Comparison of ENCODE assay signal across 11 cellular contexts in the genomic region with DNA sequence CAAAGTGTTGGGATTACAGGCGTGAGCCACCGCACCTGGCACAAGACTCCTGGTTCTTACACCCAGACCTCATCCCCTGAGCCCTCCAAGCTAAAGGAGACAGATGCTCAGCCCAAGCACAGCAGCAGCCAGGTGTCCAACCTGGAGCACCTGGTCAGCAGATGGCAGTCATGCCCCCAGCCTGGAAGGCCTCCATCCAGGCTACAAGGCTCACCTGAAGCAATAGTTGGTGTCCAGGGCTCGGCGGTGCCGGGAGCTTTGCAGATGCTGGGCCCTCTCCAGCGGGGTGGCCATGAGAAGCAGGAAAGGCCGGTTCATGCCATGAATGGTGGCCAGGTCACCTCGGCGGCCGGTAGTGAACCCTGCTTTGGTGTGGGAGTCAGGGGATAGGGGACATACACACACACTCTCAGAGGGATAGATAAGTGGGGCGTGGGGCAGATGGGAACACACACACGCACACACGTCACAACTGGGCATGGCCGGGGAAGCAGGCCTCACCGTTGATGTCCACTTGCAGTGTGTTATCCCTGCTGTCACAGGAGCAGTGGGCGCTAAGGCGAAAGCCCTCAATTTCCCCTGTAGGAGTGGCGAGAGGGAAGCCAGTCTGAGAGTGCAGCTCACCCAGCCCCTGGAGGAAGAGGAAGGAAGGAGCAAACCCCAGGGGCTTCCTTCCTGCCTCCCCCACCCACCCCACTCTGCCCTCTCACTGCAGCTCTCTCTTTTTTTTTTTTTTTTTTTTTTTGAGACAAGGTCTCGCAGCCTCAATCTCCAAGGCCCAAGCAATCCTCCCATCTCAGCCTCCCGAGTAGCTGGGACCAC. TPM values are rescaled to one million over a fixed set of nuclear protein-coding genes. Genes with fewer than 3 reads are reported as not detected.
DNase-seq lines count a peak whose midpoint lies in the region; ATAC-seq and TF ChIP-seq lines count a peak whose summit lies in the region.
"Had no signal": no experiment of that assay in that cellular context is flagged by ENCODE, and none has a peak within 500 bp of the region (broad histone marks: within the 10 kb centered on the region; RNA-seq: fewer than 3 reads in every experiment).

No MANE protein-coding gene starts in this region.

- no peak overlapping the region for H3K4me3 ChIP-seq in PC-9
- H3K4me3 ChIP-seq in upper lobe of left lung: no peak overlapping the region
- no peak overlapping the region for H3K4me3 ChIP-seq in mammary epithelial cell (replicated peaks in 1 of 3; ENCODE audit: insufficient read depth in 1 of 3, low read depth in 2 of 3, low read length in 3 of 3)
- H3K4me3 ChIP-seq: tibial artery had no signal

- H2AFZ ChIP-seq in PC-9 (no peak overlapping the region), mammary epithelial cell (ENCODE audit: low read depth, low read length) (no peak overlapping the region)

- POLR2A ChIA-PET in PC-9 (lab: Charles Lee; ENCODE audit: unreplicated experiment): no interaction called here

- no peaks in the 10 kb centered on the region for H3K4me1 ChIP-seq in PC-9 (replicated peaks; ENCODE audit: insufficient read depth)
- H3K4me1 ChIP-seq in upper lobe of left lung: peaks cover 0 to 19% (median 8%) of the 10 kb centered on the region in 4 donors
- no peaks in the 10 kb centered on the region for H3K4me1 ChIP-seq in mammary epithelial cell (ENCODE audit: insufficient read depth, low read length)
- H3K4me1 ChIP-seq: tibial artery had no signal

- H3F3A ChIP-seq in PC-9 (ENCODE audit: insufficient read depth, low read depth): no peaks in the 10 kb centered on the region

- ATAC-seq in Right ventricle myocardium inferior: peak; percentile 50
- peak; percentile 42 to 47 for ATAC-seq in upper lobe of left lung (ENCODE audit: low FRiP score in 2 of 2)

- TF ChIP-seq CTCF in PC-9 (conservative IDR thresholded peaks at IDR 0.05) (peak; percentile 50; the same call in 1 of the 2 replicates), upper lobe of left lung (IDR thresholded peaks at IDR 0.05) (peak in 2 of 6 experiments; percentile 24 to 26), mammary epithelial cell (conservative IDR thresholded peaks at IDR 0.05 in 1 of 2, IDR thresholded peaks at IDR 0.05 in 1 of 2; ENCODE audit: extremely low read depth in 1 of 2, insufficient read depth in 1 of 2, low read depth in 1 of 2, low read length in 2 of 2) (peak in 1 of 2 donors; percentile 38)

- in situ Hi-C loops in mammary epithelial cell (cut with MboI; ENCODE audit: low sequenced_read_pairs in 2 of 2): no loop called here

- H3K79me2 ChIP-seq in PC-9 (ENCODE audit: low read depth): no peaks in the 10 kb centered on the region
- no peaks in the 10 kb centered on the region for H3K79me2 ChIP-seq in mammary epithelial cell (ENCODE audit: insufficient read depth, low read length)

- dilution Hi-C loops in mammary epithelial cell (cut with HindIII; ENCODE audit: low sequenced_read_pairs): no loop called here

- H3K36me3 ChIP-seq in PC-9 (ENCODE audit: low read depth) (no peaks in the 10 kb centered on the region), upper lobe of left lung (peaks cover 2 to 88% (median 48%) of the 10 kb centered on the region in 4 donors), mammary epithelial cell (ENCODE audit: insufficient read depth, low read length) (peaks cover 18% of the 10 kb centered on the region)

- intact Hi-C loops in Right ventricle myocardium inferior (cut with DNase I) (no loop called here), cardiac septum (cut with DNase I) (no loop called here), PC-9 (cut with micrococcal nuclease; ENCODE audit: unreplicated experiment) (no loop called here), mammary epithelial cell (cut with micrococcal nuclease) (loop anchor here (1.0 kb wide), 1 partner anchor 89 kb away; no protein-coding TSS in a partner anchor)

- DNase-seq in Right ventricle myocardium inferior (ENCODE audit: missing footprints): no peak
- no peak for DNase-seq in cardiac septum (ENCODE audit: low spot score)
- DNase-seq in PC-9: no peak
- peak; percentile 58 for DNase-seq in iPS-NIHi7 (ENCODE audit: extremely low spot score)
- DNase-seq in upper lobe of left lung: peak; percentile 57 to 60
- no peak for DNase-seq in NCI-H1694 (lab: John Stamatoyannopoulos, UW)
- DNase-seq in mammary epithelial cell: no peak
- no peak for DNase-seq in GOT3 (lab: John Stamatoyannopoulos, UW)
- DNase-seq: activated CD8-positive, alpha-beta memory T cell treated with anti-CD3 and anti-CD28 coated beads, Interleukin-2, amount 50 U/mL, for 4 hours; SHP77; tibial artery had no signal

- no peak for TF ChIP-seq POLR2A in upper lobe of left lung (IDR thresholded peaks at IDR 0.05)

- 68 to 78% methylated on average over 19 of the region's 20 CpGs for WGBS in upper lobe of left lung, 2 donors
- 90% methylated on average over 16 of the region's 20 CpGs for WGBS in mammary epithelial cell (ENCODE audit: low coverage, missing lambda C conversion rate)

- H3K4me2 ChIP-seq in PC-9: no peak overlapping the region
- no peak overlapping the region for H3K4me2 ChIP-seq in mammary epithelial cell (ENCODE audit: insufficient read depth, low read depth, low read length)

- no peak overlapping the region for H3K9ac ChIP-seq in mammary epithelial cell (ENCODE audit: insufficient read depth, low read length)

- H3K27me3 ChIP-seq in PC-9 (ENCODE audit: insufficient read depth, low read depth) (no peaks in the 10 kb centered on the region), upper lobe of left lung (no peaks in the 10 kb centered on the region), mammary epithelial cell (ENCODE audit: insufficient read depth, low read length) (no peaks in the 10 kb centered on the region)
- H3K27me3 ChIP-seq: tibial artery had no signal

- H3K27ac ChIP-seq in PC-9: no peak overlapping the region
- peak overlapping the region in 3 of 4 donors; percentile 14 to 35 (median 21) for H3K27ac ChIP-seq in upper lobe of left lung
- H3K27ac ChIP-seq in mammary epithelial cell (ENCODE audit: insufficient read depth, low read depth, low read length): no peak overlapping the region
- H3K27ac ChIP-seq: tibial artery had no signal

- H4K20me1 ChIP-seq in PC-9 (ENCODE audit: insufficient read depth): no peaks in the 10 kb centered on the region
- H4K20me1 ChIP-seq in mammary epithelial cell (ENCODE audit: insufficient read depth, low read length): no peaks in the 10 kb centered on the region

- no TSS peak for BruUV-seq in PC-9 (replicated peaks; lab: Mats Ljungman, UMichigan)
- BruUV-seq in mammary epithelial cell (replicated peaks; lab: Mats Ljungman, UMichigan): no TSS peak

- no peaks in the 10 kb centered on the region for H3K9me2 ChIP-seq in PC-9 (ENCODE audit: insufficient read depth)

- TF ChIP-seq EP300 in upper lobe of left lung (IDR thresholded peaks at IDR 0.05): no peak

- CTCF ChIA-PET in PC-9 (lab: Charles Lee): no interaction called here
- CTCF ChIA-PET in mammary epithelial cell (lab: Charles Lee; ENCODE audit: low non-redundant PET): interaction anchor here (0.6 kb wide), 1 partner anchor 150 kb away, joined by 3 read pairs; no protein-coding TSS in a partner anchor

- no peaks in the 10 kb centered on the region for H3K9me3 ChIP-seq in PC-9 (ENCODE audit: insufficient read depth, low read depth)
- H3K9me3 ChIP-seq in upper lobe of left lung: no peaks in the 10 kb centered on the region
- no peaks in the 10 kb centered on the region for H3K9me3 ChIP-seq in mammary epithelial cell (replicated peaks; ENCODE audit: insufficient read depth, low read length)
- H3K9me3 ChIP-seq: tibial artery had no signal

RNA-seq across cellular contexts. Expression of gene TGFB1, which starts 11.8 kb away (rescaled TPM):
- total RNA-seq in Right ventricle myocardium inferior (15.0 TPM), cardiac septum (26.4 TPM), PC-9 (2021) (67.9 and 74.9 TPM in 2 replicates), upper lobe of left lung (100 to 1,000 TPM in 2 of 6 donors, 10 to 100 TPM in 4; 28.5 to 138 (median 76.8) TPM), mammary epithelial cell (10 to 100 TPM in 1 of 2 donors, 1 to 10 TPM in 1; 9.8 to 84.1 TPM)
- polyA plus RNA-seq in mammary epithelial cell: 9.8 TPM
- polyA minus RNA-seq in mammary epithelial cell: 52.0 TPM

RNA-seq across cellular contexts. Expression of gene B9D2, which starts 22.1 kb away (rescaled TPM):
- total RNA-seq in Right ventricle myocardium inferior: 3.2 TPM
- total RNA-seq in cardiac septum: 1.9 TPM
- 8.0 and 10.8 TPM in 2 replicates for total RNA-seq in PC-9 (2021)
- total RNA-seq in upper lobe of left lung: 10 to 100 TPM in 3 of 6 donors, 1 to 10 TPM in 2, not detected in 1; 7.0 to 17.2 (median 10.3) TPM
- 1 to 10 TPM; 3.0 to 3.6 TPM for total RNA-seq in mammary epithelial cell
- 5.3 TPM for polyA plus RNA-seq in mammary epithelial cell
- 0.57 TPM for polyA minus RNA-seq in mammary epithelial cell

RNA-seq across cellular contexts. Expression of gene CCDC97, which starts 31.9 kb away (rescaled TPM):
- total RNA-seq in Right ventricle myocardium inferior (14.6 TPM), cardiac septum (17.0 TPM), PC-9 (2021) (24.1 and 26.4 TPM in 2 replicates), upper lobe of left lung (10 to 100 TPM; 22.0 to 36.7 (median 27.0) TPM), mammary epithelial cell (10 to 100 TPM; 10.8 to 24.8 TPM)
- polyA plus RNA-seq in mammary epithelial cell: 9.5 TPM
- polyA minus RNA-seq in mammary epithelial cell: 34.4 TPM

RNA-seq across cellular contexts. Expression of gene TMEM91, which starts 34.5 kb away (rescaled TPM):
- total RNA-seq in Right ventricle myocardium inferior: 3.8 TPM
- total RNA-seq in cardiac septum: 2.9 TPM
- total RNA-seq in PC-9 (2021): 21.9 and 31.0 TPM in 2 replicates
- 10 to 100 TPM; 18.7 to 65.0 (median 29.3) TPM for total RNA-seq in upper lobe of left lung
- total RNA-seq in mammary epithelial cell: 1 to 10 TPM; 5.7 to 7.5 TPM
- polyA plus RNA-seq in mammary epithelial cell: 4.0 TPM
- 2.1 TPM for polyA minus RNA-seq in mammary epithelial cell

RNA-seq across cellular contexts. Expression of gene EXOSC5, which starts 55.3 kb away (rescaled TPM):
- total RNA-seq in Right ventricle myocardium inferior: 17.1 TPM
- total RNA-seq in cardiac septum: 9.0 TPM
- 37.7 and 43.7 TPM in 2 replicates for total RNA-seq in PC-9 (2021)
- total RNA-seq in upper lobe of left lung: 10 to 100 TPM in 4 of 6 donors, 1 to 10 TPM in 1, under 1 TPM in 1; 0.89 to 18.4 (median 16.0) TPM
- total RNA-seq in mammary epithelial cell: 10 to 100 TPM; 16.5 to 17.3 TPM
- 26.3 TPM for polyA plus RNA-seq in mammary epithelial cell
- polyA minus RNA-seq in mammary epithelial cell: 26.2 TPM

Comparison
In these comparisons a context has a peak if more than half of its experiments do, and no peak if none do; other contexts are left out.
1. DNase-seq: peak in iPS-NIHi7 (single experiment) and upper lobe of left lung (2 of 2); none in Right ventricle myocardium inferior (single experiment), cardiac septum (single experiment), PC-9 (0 of 2), NCI-H1694 (single experiment), mammary epithelial cell (single experiment) and GOT3 (single experiment).
2. H3K27ac ChIP-seq: peak in upper lobe of left lung (3 of 4); none in PC-9 (single experiment) and mammary epithelial cell (single experiment).